In the genomic region with DNA sequence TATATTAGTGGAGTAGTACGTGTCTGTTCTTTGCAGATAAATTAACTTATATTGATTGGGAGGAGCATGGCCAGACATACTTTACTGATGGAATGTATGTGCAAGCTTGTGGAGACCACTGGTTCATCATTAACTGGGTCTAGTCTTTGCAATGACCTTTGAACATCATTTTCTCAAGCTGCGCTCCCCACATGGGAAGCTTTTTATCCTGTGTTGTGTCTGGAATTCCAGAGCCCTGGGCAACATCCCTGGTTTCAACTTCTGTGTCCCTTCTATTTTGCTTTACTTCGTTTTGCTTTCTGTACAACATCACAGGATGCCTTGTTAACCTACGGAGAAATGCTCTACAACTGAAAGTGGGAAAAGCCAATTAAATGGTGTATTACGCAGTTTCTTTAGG, we compare ENCODE assay signal across 1 cellular context.
TF ChIP-seq lines count a peak whose summit lies in the region.

No MANE protein-coding gene starts in this region.

TF ChIP-seq in HepG2, 621 proteins besides CTCF, POLR2A, EP300 and RAD21 (continued from another document):
- TF ChIP-seq, protein P1, sequence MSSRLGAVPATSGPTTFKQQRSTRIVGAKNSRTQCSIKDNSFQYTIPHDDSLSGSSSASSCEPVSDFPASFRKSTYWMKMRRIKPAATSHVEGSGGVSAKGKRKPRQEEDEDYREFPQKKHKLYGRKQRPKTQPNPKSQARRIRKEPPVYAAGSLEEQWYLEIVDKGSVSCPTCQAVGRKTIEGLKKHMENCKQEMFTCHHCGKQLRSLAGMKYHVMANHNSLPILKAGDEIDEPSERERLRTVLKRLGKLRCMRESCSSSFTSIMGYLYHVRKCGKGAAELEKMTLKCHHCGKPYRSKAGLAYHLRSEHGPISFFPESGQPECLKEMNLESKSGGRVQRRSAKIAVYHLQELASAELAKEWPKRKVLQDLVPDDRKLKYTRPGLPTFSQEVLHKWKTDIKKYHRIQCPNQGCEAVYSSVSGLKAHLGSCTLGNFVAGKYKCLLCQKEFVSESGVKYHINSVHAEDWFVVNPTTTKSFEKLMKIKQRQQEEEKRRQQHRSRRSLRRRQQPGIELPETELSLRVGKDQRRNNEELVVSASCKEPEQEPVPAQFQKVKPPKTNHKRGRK (CRISPR knock-in tag; IDR thresholded peaks at IDR 0.05) = no peak
- TF ChIP-seq KAT7 (CRISPR knock-in tag; IDR thresholded peaks at IDR 0.05; ENCODE audit: borderline replicate concordance) (no peak), KDM6A (CRISPR knock-in tag; IDR thresholded peaks at IDR 0.05; ENCODE audit: low read depth) (peak; percentile 91), HIVEP1 (CRISPR knock-in tag; IDR thresholded peaks at IDR 0.05) (no peak), IKZF5 (CRISPR knock-in tag; IDR thresholded peaks at IDR 0.05) (peak; percentile 73; the same call in 1 of the 2 replicates), ZNF24 (IDR thresholded peaks at IDR 0.05) (no peak), ZNF280B (CRISPR knock-in tag; IDR thresholded peaks at IDR 0.05; ENCODE audit: borderline replicate concordance) (no peak)
